In the genomic region with DNA sequence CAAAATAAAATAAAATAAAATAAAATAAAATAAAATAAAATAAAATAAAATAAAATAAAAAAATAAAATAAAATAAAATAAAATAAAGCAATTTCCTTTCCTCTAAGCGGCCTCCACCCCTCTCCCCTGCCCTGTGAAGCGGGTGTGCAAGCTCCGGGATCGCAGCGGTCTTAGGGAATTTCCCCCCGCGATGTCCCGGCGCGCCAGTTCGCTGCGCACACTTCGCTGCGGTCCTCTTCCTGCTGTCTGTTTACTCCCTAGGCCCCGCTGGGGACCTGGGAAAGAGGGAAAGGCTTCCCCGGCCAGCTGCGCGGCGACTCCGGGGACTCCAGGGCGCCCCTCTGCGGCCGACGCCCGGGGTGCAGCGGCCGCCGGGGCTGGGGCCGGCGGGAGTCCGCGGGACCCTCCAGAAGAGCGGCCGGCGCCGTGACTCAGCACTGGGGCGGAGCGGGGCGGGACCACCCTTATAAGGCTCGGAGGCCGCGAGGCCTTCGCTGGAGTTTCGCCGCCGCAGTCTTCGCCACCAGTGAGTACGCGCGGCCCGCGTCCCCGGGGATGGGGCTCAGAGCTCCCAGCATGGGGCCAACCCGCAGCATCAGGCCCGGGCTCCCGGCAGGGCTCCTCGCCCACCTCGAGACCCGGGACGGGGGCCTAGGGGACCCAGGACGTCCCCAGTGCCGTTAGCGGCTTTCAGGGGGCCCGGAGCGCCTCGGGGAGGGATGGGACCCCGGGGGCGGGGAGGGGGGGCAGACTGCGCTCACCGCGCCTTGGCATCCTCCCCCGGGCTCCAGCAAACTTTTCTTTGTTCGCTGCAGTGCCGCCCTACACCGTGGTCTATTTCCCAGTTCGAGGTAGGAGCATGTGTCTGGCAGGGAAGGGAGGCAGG, we compare ENCODE assay signal across 8 cellular contexts. TPM values are rescaled to one million over a fixed set of nuclear protein-coding genes. Genes with fewer than 3 reads are reported as not detected.
DNase-seq lines count a peak whose midpoint lies in the region; ATAC-seq and TF ChIP-seq lines count a peak whose summit lies in the region.

A gene (plus strand): TSS at position 494 of the 886 bp plus-strand sequence. CDS start 32 bp downstream, at position 526.

- H3K4me3 ChIP-seq in CD8-positive, alpha-beta memory T cell (ENCODE audit: low read length), result peak within 1 kb of the TSS; percentile 55
- peak within 1 kb of the TSS; percentile 69 for H3K4me3 ChIP-seq in SJSA1
- H3K4me3 ChIP-seq in gastroesophageal sphincter, result peak within 1 kb of the TSS; percentile 89 to 93

- POLR2A ChIA-PET in CD8-positive, alpha-beta memory T cell (lab: Charles Lee), result interaction anchor here (0.6 to 1.0 kb wide), 2 partner anchors 8 to 19 kb away, joined by 3 to 4 read pairs; no protein-coding TSS in a partner anchor

- peak; percentile 70 to 87 (median 74) for DNase-seq in CD8-positive, alpha-beta memory T cell
- DNase-seq in HS-5 (ENCODE audit: low read depth) (peak; percentile 66), SJSA1 (ENCODE audit: low read depth in 1 of 2, low spot score in 2 of 2) (peak; percentile 99 to 100), nucleus accumbens (lab: John Stamatoyannopoulos, UW) (peak in 55 of 56 donors; percentile 35 to 92 (median 81)), substantia nigra (lab: John Stamatoyannopoulos, UW) (peak; percentile 42 to 94 (median 82))
- DNase-seq in activated gamma-delta T cell treated with anti-CD3 and anti-CD28 coated beads, Interleukin-2, amount 50 U/mL, for 16 hours (ENCODE audit: low read depth), result peak; percentile 72

- peaks cover 0 to 11% (median 3%) of the 10 kb centered on the region in 3 donors for H3K36me3 Mint-ChIP-seq in CD8-positive, alpha-beta memory T cell

- peaks cover 28 to 47% (median 41%) of the 10 kb centered on the region in 3 donors for H3K4me1 Mint-ChIP-seq in CD8-positive, alpha-beta memory T cell

- H3K27me3 ChIP-seq in CD8-positive, alpha-beta memory T cell (ENCODE audit: insufficient read depth, low read length, poor library complexity, severe bottlenecking), result no peaks in the 10 kb centered on the region
- H3K27me3 ChIP-seq in SJSA1 (replicated peaks) (0 out of 2 replicates have a peak, but pooled peaks cover 8% of the 10 kb centered on the region), gastroesophageal sphincter (peaks cover 5% of the 10 kb centered on the region)

- ATAC-seq in GM19397 (IDR thresholded peaks at IDR 0.05; ENCODE audit: unreplicated experiment) (peak; percentile 69), gastroesophageal sphincter (peak; percentile 99)

- TF ChIP-seq EP300 in gastroesophageal sphincter (IDR thresholded peaks at IDR 0.05), result no peak

- peak within 1 kb of the TSS; percentile 41 to 98 (median 93) for H3K27ac Mint-ChIP-seq in CD8-positive, alpha-beta memory T cell

- peak; percentile 94 for TF ChIP-seq POLR2A in gastroesophageal sphincter (IDR thresholded peaks at IDR 0.05)

- CTCF ChIA-PET in CD8-positive, alpha-beta memory T cell (lab: Charles Lee), result interaction anchor here (1.0 to 1.5 kb wide), 4 partner anchors 14 to 32 kb away, joined by 3 to 6 read pairs (median 4); no protein-coding TSS in a partner anchor

- H3K27me3 Mint-ChIP-seq in CD8-positive, alpha-beta memory T cell, result peaks cover 4 to 10% of the 10 kb centered on the region in 2 donors

- peaks cover 29% of the 10 kb centered on the region for H3K4me1 ChIP-seq in CD8-positive, alpha-beta memory T cell (ENCODE audit: insufficient read depth, low read length)
- H3K4me1 ChIP-seq in SJSA1 (replicated peaks) (peaks cover 24% of the 10 kb centered on the region), gastroesophageal sphincter (peaks cover 0 to 34% (median 7%) of the 10 kb centered on the region in 3 donors)

- H3K9me3 Mint-ChIP-seq in CD8-positive, alpha-beta memory T cell, result no peaks in the 10 kb centered on the region

- no peaks in the 10 kb centered on the region for H3K9me3 ChIP-seq in CD8-positive, alpha-beta memory T cell (ENCODE audit: low read length)
- no peaks in the 10 kb centered on the region for H3K9me3 ChIP-seq in SJSA1 (replicated peaks)
- H3K9me3 ChIP-seq in gastroesophageal sphincter, result no peaks in the 10 kb centered on the region

- no peaks in the 10 kb centered on the region for H3K36me3 ChIP-seq in CD8-positive, alpha-beta memory T cell (ENCODE audit: insufficient read depth, low read length)
- peaks cover 46% of the 10 kb centered on the region for H3K36me3 ChIP-seq in SJSA1
- peaks cover 0 to 42% of the 10 kb centered on the region in 2 donors for H3K36me3 ChIP-seq in gastroesophageal sphincter

- peak within 1 kb of the TSS; percentile 86 to 95 (median 90) for H3K4me3 Mint-ChIP-seq in CD8-positive, alpha-beta memory T cell

- peak within 1 kb of the TSS; percentile 65 for H3K27ac ChIP-seq in CD8-positive, alpha-beta memory T cell (ENCODE audit: low read depth, low read length)
- H3K27ac ChIP-seq in SJSA1, result peak within 1 kb of the TSS; percentile 78
- H3K27ac ChIP-seq in gastroesophageal sphincter, result peak within 1 kb of the TSS; percentile 96 to 100 (median 96)
- peak within 1 kb of the TSS; percentile 90 for H3K27ac ChIP-seq in substantia nigra (ENCODE audit: low read depth, low read length, poor library complexity, severe bottlenecking)

- TF ChIP-seq CTCF in gastroesophageal sphincter (IDR thresholded peaks at IDR 0.05), result peak in 3 of 4 experiments; percentile 91 to 95 (median 92)

- 0% methylated on average over 4 to 11 of the region's 76 CpGs for WGBS in gastroesophageal sphincter (ENCODE audit: low coverage in 1 of 2), 2 donors

RNA-seq across cellular contexts. Expression of the gene that starts here (rescaled TPM):
- 100 to 1,000 TPM; 462 to 474 TPM for total RNA-seq in CD8-positive, alpha-beta memory T cell
- polyA plus RNA-seq in CD8-positive, alpha-beta memory T cell, result 333 TPM
- 2,425 and 2,720 TPM in 2 replicates for total RNA-seq in SJSA1 (2014; rRNA removed; shearing (Covaris generic))
- total RNA-seq in gastroesophageal sphincter, result 100 to 1,000 TPM; 514 to 845 (median 628) TPM

Comparison
In these comparisons a context has a peak if more than half of its experiments do, and no peak if none do; other contexts are left out.
1. Peak in every context shown above with its lines: DNase-seq, ATAC-seq, H3K4me3 ChIP-seq and H3K27ac ChIP-seq.